In the genomic region with DNA sequence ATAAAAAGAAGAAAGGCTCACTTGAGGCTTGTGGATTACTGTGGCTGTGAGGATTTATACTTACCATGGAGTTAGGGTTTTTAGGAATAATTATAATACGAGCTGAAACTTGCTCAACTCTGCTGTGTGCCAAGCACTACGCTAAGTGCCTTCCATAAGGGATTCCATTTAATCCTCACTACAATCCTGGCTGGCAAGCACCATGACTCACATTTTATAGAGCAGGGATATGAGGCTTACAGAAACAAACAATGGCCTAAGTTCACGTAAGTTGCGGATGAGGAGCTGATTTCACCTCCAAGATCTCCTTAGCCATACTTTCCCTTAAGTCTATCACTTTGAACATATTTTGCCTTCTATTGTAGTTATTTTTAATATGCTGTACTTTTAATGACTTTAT, we compare ENCODE assay signal across 1 cellular context.
TF ChIP-seq lines count a peak whose summit lies in the region.

No MANE protein-coding gene starts in this region.

TF ChIP-seq in K562, 482 proteins besides CTCF, POLR2A, EP300 and RAD21 (continued from another document):
- TF ChIP-seq, protein P1, sequence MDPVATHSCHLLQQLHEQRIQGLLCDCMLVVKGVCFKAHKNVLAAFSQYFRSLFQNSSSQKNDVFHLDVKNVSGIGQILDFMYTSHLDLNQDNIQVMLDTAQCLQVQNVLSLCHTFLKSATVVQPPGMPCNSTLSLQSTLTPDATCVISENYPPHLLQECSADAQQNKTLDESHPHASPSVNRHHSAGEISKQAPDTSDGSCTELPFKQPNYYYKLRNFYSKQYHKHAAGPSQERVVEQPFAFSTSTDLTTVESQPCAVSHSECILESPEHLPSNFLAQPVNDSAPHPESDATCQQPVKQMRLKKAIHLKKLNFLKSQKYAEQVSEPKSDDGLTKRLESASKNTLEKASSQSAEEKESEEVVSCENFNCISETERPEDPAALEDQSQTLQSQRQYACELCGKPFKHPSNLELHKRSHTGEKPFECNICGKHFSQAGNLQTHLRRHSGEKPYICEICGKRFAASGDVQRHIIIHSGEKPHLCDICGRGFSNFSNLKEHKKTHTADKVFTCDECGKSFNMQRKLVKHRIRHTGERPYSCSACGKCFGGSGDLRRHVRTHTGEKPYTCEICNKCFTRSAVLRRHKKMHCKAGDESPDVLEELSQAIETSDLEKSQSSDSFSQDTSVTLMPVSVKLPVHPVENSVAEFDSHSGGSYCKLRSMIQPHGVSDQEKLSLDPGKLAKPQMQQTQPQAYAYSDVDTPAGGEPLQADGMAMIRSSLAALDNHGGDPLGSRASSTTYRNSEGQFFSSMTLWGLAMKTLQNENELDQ (CRISPR knock-in tag; IDR thresholded peaks at IDR 0.05; ENCODE audit: borderline replicate concordance), result no peak
- TF ChIP-seq, protein P2, sequence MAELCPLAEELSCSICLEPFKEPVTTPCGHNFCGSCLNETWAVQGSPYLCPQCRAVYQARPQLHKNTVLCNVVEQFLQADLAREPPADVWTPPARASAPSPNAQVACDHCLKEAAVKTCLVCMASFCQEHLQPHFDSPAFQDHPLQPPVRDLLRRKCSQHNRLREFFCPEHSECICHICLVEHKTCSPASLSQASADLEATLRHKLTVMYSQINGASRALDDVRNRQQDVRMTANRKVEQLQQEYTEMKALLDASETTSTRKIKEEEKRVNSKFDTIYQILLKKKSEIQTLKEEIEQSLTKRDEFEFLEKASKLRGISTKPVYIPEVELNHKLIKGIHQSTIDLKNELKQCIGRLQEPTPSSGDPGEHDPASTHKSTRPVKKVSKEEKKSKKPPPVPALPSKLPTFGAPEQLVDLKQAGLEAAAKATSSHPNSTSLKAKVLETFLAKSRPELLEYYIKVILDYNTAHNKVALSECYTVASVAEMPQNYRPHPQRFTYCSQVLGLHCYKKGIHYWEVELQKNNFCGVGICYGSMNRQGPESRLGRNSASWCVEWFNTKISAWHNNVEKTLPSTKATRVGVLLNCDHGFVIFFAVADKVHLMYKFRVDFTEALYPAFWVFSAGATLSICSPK (IDR thresholded peaks at IDR 0.05; ENCODE audit: borderline replicate concordance), result no peak
- TF ChIP-seq, protein P3, sequence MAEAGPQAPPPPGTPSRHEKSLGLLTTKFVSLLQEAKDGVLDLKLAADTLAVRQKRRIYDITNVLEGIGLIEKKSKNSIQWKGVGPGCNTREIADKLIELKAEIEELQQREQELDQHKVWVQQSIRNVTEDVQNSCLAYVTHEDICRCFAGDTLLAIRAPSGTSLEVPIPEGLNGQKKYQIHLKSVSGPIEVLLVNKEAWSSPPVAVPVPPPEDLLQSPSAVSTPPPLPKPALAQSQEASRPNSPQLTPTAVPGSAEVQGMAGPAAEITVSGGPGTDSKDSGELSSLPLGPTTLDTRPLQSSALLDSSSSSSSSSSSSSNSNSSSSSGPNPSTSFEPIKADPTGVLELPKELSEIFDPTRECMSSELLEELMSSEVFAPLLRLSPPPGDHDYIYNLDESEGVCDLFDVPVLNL (CRISPR knock-in tag; IDR thresholded peaks at IDR 0.05; ENCODE audit: low read depth), result no peak
- no peak for TF ChIP-seq BACH1 (tag; IDR thresholded peaks at IDR 0.05)
- TF ChIP-seq ARNT (IDR thresholded peaks at IDR 0.05), result no peak
- TF ChIP-seq, protein P4, sequence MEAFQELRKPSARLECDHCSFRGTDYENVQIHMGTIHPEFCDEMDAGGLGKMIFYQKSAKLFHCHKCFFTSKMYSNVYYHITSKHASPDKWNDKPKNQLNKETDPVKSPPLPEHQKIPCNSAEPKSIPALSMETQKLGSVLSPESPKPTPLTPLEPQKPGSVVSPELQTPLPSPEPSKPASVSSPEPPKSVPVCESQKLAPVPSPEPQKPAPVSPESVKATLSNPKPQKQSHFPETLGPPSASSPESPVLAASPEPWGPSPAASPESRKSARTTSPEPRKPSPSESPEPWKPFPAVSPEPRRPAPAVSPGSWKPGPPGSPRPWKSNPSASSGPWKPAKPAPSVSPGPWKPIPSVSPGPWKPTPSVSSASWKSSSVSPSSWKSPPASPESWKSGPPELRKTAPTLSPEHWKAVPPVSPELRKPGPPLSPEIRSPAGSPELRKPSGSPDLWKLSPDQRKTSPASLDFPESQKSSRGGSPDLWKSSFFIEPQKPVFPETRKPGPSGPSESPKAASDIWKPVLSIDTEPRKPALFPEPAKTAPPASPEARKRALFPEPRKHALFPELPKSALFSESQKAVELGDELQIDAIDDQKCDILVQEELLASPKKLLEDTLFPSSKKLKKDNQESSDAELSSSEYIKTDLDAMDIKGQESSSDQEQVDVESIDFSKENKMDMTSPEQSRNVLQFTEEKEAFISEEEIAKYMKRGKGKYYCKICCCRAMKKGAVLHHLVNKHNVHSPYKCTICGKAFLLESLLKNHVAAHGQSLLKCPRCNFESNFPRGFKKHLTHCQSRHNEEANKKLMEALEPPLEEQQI (IDR thresholded peaks at IDR 0.05), result no peak
- TF ChIP-seq NFATC3 (IDR thresholded peaks at IDR 0.05), result no peak
- no peak for TF ChIP-seq MTF1 (CRISPR knock-in tag; IDR thresholded peaks at IDR 0.05; ENCODE audit: borderline replicate concordance)
- TF ChIP-seq, protein P5, sequence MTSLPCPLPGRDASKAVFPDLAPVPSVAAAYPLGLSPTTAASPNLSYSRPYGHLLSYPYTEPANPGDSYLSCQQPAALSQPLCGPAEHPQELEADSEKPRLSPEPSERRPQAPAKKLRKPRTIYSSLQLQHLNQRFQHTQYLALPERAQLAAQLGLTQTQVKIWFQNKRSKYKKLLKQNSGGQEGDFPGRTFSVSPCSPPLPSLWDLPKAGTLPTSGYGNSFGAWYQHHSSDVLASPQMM (CRISPR knock-in tag; IDR thresholded peaks at IDR 0.05), result no peak
- TF ChIP-seq MAFF (IDR thresholded peaks at IDR 0.05; ENCODE audit: low read length), result no peak
- TF ChIP-seq, protein P6, sequence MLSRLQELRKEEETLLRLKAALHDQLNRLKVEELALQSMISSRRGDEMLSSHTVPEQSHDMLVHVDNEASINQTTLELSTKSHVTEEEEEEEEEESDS (CRISPR knock-in tag; IDR thresholded peaks at IDR 0.05), result no peak
- TF ChIP-seq FOXK2 (conservative IDR thresholded peaks at IDR 0.05 in 1 of 2, IDR thresholded peaks at IDR 0.05 in 1 of 2; ENCODE audit: low read depth in 2 of 2), result no peak
- TF ChIP-seq, protein P7, sequence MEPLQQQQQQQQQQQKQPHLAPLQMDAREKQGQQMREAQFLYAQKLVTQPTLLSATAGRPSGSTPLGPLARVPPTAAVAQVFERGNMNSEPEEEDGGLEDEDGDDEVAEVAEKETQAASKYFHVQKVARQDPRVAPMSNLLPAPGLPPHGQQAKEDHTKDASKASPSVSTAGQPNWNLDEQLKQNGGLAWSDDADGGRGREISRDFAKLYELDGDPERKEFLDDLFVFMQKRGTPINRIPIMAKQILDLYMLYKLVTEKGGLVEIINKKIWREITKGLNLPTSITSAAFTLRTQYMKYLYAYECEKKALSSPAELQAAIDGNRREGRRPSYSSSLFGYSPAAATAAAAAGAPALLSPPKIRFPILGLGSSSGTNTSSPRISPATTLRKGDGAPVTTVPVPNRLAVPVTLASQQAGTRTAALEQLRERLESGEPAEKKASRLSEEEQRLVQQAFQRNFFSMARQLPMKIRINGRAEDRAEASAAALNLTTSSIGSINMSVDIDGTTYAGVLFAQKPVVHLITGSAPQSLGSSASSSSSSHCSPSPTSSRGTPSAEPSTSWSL (CRISPR knock-in tag; IDR thresholded peaks at IDR 0.05; ENCODE audit: borderline replicate concordance), result no peak
